Comparison of ENCODE assay signal across 16 cellular contexts in the genomic region with DNA sequence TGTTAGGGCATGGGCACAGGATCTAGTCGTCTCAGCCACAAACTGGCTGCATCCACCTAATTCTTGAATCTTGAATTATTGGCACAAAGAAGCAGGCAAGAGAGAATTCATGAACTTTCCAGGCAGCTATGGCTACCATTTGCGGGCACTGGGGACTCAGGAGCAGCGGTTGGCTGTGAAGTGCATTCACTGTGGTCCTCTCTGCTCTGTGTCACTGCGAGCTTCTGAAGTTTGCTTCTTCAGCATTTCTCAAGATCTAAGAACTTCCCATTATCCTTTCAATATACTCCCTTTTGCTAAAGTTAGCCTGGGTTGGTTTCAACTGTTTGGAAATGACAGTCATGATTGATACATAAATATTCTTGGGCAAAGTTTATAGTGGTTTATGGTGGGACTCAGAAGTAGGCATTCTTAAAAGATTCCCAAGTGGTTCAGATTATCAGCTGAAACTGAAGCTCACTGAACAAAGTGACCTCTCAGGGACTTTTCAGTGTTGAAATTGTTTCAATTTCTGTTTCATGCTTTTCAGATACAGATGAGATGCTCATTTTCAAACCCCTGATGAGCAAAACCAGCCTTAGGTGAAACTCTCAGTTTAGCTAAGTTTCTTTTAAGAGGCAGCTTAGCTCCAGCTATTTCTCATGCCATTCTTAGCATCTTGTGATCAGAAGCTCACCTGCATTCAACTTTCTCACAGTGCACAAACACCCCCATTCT.
A peak's percentile ranks its signal among the peaks of the same experiment; 100 is the strongest.
DNase-seq lines count a peak whose midpoint lies in the region; ATAC-seq and TF ChIP-seq lines count a peak whose summit lies in the region.
"Had no signal": no experiment of that assay in that cellular context is flagged by ENCODE, and none has a peak within 500 bp of the region (broad histone marks: within the 10 kb centered on the region; RNA-seq: fewer than 3 reads in every experiment).

No MANE protein-coding gene starts in this region.

- H3K36me3 Mint-ChIP-seq in WTC11 = no peaks in the 10 kb centered on the region
- no peaks in the 10 kb centered on the region for H3K36me3 Mint-ChIP-seq in activated CD4-positive, alpha-beta memory T cell treated with anti-CD3 and anti-CD28 coated beads for 36 hours
- H3K36me3 Mint-ChIP-seq: CD14-positive monocyte, neural progenitor cell had no signal

- no peaks in the 10 kb centered on the region for H3K36me3 ChIP-seq in left ventricle myocardium inferior
- H3K36me3 ChIP-seq: neural progenitor cell had no signal

- no peak for DNase-seq in left ventricle myocardium inferior
- DNase-seq in WTC11 (ENCODE audit: low spot score) = no peak
- no peak for DNase-seq in activated CD4-positive, alpha-beta memory T cell treated with anti-CD3 and anti-CD28 coated beads for 36 hours
- no peak for DNase-seq in NCI-H1417 treated with DMSO at 0.1 percent for 48 hours (lab: John Stamatoyannopoulos, UW)
- DNase-seq: anterior cingulate cortex; effector CD4-positive, alpha-beta T cell; NCI-H510A; stimulated activated CD8-positive, alpha-beta memory T cell treated with anti-CD3 and anti-CD28 coated beads, Interleukin-4, amount 100 ng/mL, for 48 hours had no signal

- ATAC-seq in GM18858 (IDR thresholded peaks at IDR 0.05; ENCODE audit: unreplicated experiment) (peak; percentile 91), GM21381 (IDR thresholded peaks at IDR 0.05; ENCODE audit: unreplicated experiment) (peak; percentile 87), HG02943 (IDR thresholded peaks at IDR 0.05; ENCODE audit: low read depth, unreplicated experiment) (peak; percentile 89), HG03521 (IDR thresholded peaks at IDR 0.05; ENCODE audit: unreplicated experiment) (peak; percentile 78), WTC11 (no peak)
- ATAC-seq: left lobe of liver, Right ventricle myocardium inferior had no signal

- POLR2A ChIA-PET in WTC11 (lab: Charles Lee) = no interaction called here
- POLR2A ChIA-PET in activated CD4-positive, alpha-beta memory T cell treated with anti-CD3 and anti-CD28 coated beads for 36 hours (lab: Charles Lee) = no interaction called here

- no peaks in the 10 kb centered on the region for H3K4me1 ChIP-seq in left ventricle myocardium inferior

- no peak overlapping the region for H3K4me3 Mint-ChIP-seq in WTC11
- no peak overlapping the region for H3K4me3 Mint-ChIP-seq in activated CD4-positive, alpha-beta memory T cell treated with anti-CD3 and anti-CD28 coated beads for 36 hours
- H3K4me3 Mint-ChIP-seq: CD14-positive monocyte, neural progenitor cell had no signal

- CTCF ChIA-PET in WTC11 (lab: Charles Lee) = no interaction called here
- CTCF ChIA-PET in activated CD4-positive, alpha-beta memory T cell treated with anti-CD3 and anti-CD28 coated beads for 36 hours (lab: Charles Lee) = no interaction called here

- no peak overlapping the region for H3K4me3 ChIP-seq in left ventricle myocardium inferior
- H3K4me3 ChIP-seq: neural progenitor cell had no signal

- no peaks in the 10 kb centered on the region for H3K27me3 Mint-ChIP-seq in WTC11 (ENCODE audit: low read depth)
- no peaks in the 10 kb centered on the region for H3K27me3 Mint-ChIP-seq in activated CD4-positive, alpha-beta memory T cell treated with anti-CD3 and anti-CD28 coated beads for 36 hours

- H3K9me3 Mint-ChIP-seq in WTC11 = peaks cover 13% of the 10 kb centered on the region
- peaks cover 7% of the 10 kb centered on the region for H3K9me3 Mint-ChIP-seq in activated CD4-positive, alpha-beta memory T cell treated with anti-CD3 and anti-CD28 coated beads for 36 hours
- H3K9me3 Mint-ChIP-seq: neural progenitor cell had no signal

- H3K27me3 ChIP-seq in left ventricle myocardium inferior (ENCODE audit: low read depth) = no peaks in the 10 kb centered on the region
- H3K27me3 ChIP-seq: neural progenitor cell had no signal

- intact Hi-C loops in left ventricle myocardium inferior (cut with micrococcal nuclease) = no loop called here
- intact Hi-C loops in activated CD4-positive, alpha-beta memory T cell treated with anti-CD3 and anti-CD28 coated beads for 36 hours (cut with micrococcal nuclease) = no loop called here

- no peak overlapping the region for H3K27ac ChIP-seq in left ventricle myocardium inferior (replicated peaks)
- H3K27ac ChIP-seq: neural progenitor cell had no signal

- H3K9me3 ChIP-seq in left ventricle myocardium inferior (replicated peaks) = no peaks in the 10 kb centered on the region

- peaks cover 6% of the 10 kb centered on the region; the same call in 1 of the 2 replicates for H3K4me1 Mint-ChIP-seq in WTC11
- H3K4me1 Mint-ChIP-seq in activated CD4-positive, alpha-beta memory T cell treated with anti-CD3 and anti-CD28 coated beads for 36 hours (ENCODE audit: low read depth) = no peaks in the 10 kb centered on the region
- H3K4me1 Mint-ChIP-seq: CD14-positive monocyte, neural progenitor cell had no signal

- no peak overlapping the region for H3K27ac Mint-ChIP-seq in WTC11
- H3K27ac Mint-ChIP-seq in activated CD4-positive, alpha-beta memory T cell treated with anti-CD3 and anti-CD28 coated beads for 36 hours = no peak overlapping the region
- H3K27ac Mint-ChIP-seq: CD14-positive monocyte, neural progenitor cell had no signal

- TF ChIP-seq CTCF in left ventricle myocardium inferior (IDR thresholded peaks at IDR 0.05; ENCODE audit: borderline replicate concordance) (no peak), WTC11 (IDR thresholded peaks at IDR 0.05) (no peak)

TF ChIP-seq in WTC11, 78 proteins besides CTCF, POLR2A, EP300 and RAD21:
- TF ChIP-seq ZNF317 (CRISPR knock-in tag; IDR thresholded peaks at IDR 0.05; ENCODE audit: borderline replicate concordance, low read depth) (no peak), JUN (CRISPR knock-in tag; IDR thresholded peaks at IDR 0.05) (no peak), RORB (CRISPR knock-in tag; IDR thresholded peaks at IDR 0.05) (no peak), ZNF396 (CRISPR knock-in tag; IDR thresholded peaks at IDR 0.05; ENCODE audit: borderline replicate concordance) (no peak), FOXK1 (CRISPR knock-in tag; IDR thresholded peaks at IDR 0.05) (no peak), HMGA2 (CRISPR knock-in tag; IDR thresholded peaks at IDR 0.05) (no peak), RELA (CRISPR knock-in tag; IDR thresholded peaks at IDR 0.05; ENCODE audit: borderline replicate concordance) (no peak)
TF ChIP-seq in WTC11: peak in this region for 0.
